In genomic region chr20:913306-913849, GRCh38 we compare ENCODE assay signal across 26 cellular contexts. TPM values are rescaled to one million over a fixed set of nuclear protein-coding genes. Genes with fewer than 3 reads are reported as not detected.
"Had no signal": no experiment of that assay in that cellular context is flagged by ENCODE, and none has a peak within 500 bp of the region (broad histone marks: within the 10 kb centered on the region; RNA-seq: fewer than 3 reads in every experiment).

No MANE protein-coding gene starts in this region.

- H3K36me3 ChIP-seq: colonic mucosa, esophagus squamous epithelium, gastrocnemius medialis, heart right ventricle, left lung, lower lobe of right lung had no signal

- H3K27ac ChIP-seq: colonic mucosa, epithelial cell of prostate, esophagus squamous epithelium, gastrocnemius medialis, heart right ventricle, left lung, lower lobe of right lung had no signal

- H3K4me3 ChIP-seq: colonic mucosa, esophagus squamous epithelium, gastrocnemius medialis, heart right ventricle, left lung, lower lobe of right lung had no signal

- H3K9me3 ChIP-seq: colonic mucosa, esophagus squamous epithelium, gastrocnemius medialis, heart right ventricle, left lung, lower lobe of right lung had no signal

- DNase-seq: cerebellar nuclear complex; colonic mucosa; cortex of kidney; effector CD8-positive, alpha-beta T cell; effector memory CD8-positive, alpha-beta T cell; endodermal cell; erythroblast; esophagus squamous epithelium; foreskin fibroblast; foreskin melanocyte; gastrocnemius medialis; glutamatergic neuron; heart right ventricle; hippocampal formation; left cardiac atrium; left lung; left ventricle myocardium superior; lower lobe of right lung; mesenchymal stem cell; midbrain had no signal

- H3K27me3 ChIP-seq: colonic mucosa, gastrocnemius medialis had no signal

- H3K4me1 ChIP-seq: colonic mucosa, left lung had no signal

RNA-seq across cellular contexts. Expression of gene ANGPT4, which starts 2.8 kb away (rescaled TPM):
- total RNA-seq: dermis microvascular lymphatic vessel endothelial cell, glomerular endothelial cell, kidney epithelial cell, lung microvascular endothelial cell, mononuclear cell had no signal
